2 cellular contexts compared by ENCODE assay signal in the genomic region with DNA sequence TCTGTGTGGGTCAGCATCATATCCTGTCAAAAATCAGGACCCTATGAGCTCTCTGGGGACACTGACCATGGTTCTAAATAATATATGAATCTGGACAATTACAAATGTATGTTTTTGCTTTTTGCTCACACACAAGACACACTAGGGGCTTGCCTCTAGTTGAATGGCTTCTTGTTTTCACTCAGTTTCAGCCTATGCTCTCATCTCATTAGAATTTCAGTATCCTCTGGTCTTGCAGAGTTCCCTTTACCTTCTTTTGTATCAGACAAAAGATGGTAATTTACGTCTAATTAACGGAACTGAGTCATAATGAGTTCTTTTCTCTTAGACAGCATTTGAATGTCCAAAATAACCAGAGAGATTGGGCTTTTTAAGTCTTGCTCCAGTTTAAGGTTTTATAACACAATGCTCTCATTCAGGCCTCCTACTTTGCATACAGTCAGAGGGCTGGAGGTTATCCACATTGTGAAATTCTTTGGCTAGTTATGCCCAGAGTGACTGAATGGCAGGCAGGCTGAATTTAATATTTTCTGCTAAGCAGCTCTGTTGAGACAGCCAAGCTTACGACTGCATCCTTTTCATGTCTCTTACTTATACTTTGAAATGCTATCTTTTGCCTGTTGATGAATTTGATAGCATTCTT.
TF ChIP-seq lines count a peak whose summit lies in the region.

No MANE protein-coding gene starts in this region.

TF ChIP-seq in A549, 52 proteins besides CTCF, POLR2A, EP300 and RAD21:
- TF ChIP-seq SMC3 (IDR thresholded peaks at IDR 0.05): no peak
- TF ChIP-seq, protein P1, sequence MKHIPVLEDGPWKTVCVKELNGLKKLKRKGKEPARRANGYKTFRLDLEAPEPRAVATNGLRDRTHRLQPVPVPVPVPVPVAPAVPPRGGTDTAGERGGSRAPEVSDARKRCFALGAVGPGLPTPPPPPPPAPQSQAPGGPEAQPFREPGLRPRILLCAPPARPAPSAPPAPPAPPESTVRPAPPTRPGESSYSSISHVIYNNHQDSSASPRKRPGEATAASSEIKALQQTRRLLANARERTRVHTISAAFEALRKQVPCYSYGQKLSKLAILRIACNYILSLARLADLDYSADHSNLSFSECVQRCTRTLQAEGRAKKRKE (CRISPR knock-in tag; IDR thresholded peaks at IDR 0.05; ENCODE audit: low read depth): no peak

TF ChIP-seq in H1, 55 proteins besides CTCF, POLR2A, EP300 and RAD21:
- TF ChIP-seq BCL11A (IDR thresholded peaks at IDR 0.05; ENCODE audit: low read depth in 2 of 2, low read length in 2 of 2): no peak
- no peak for TF ChIP-seq POU5F1 (IDR thresholded peaks at IDR 0.05; ENCODE audit: low read depth, low read length)
- TF ChIP-seq SIN3A (conservative IDR thresholded peaks at IDR 0.05 in 1 of 2, IDR thresholded peaks at IDR 0.05 in 1 of 2; ENCODE audit: low read depth in 1 of 2, low read length in 2 of 2): no peak
- TF ChIP-seq GTF2F1 (IDR thresholded peaks at IDR 0.05; ENCODE audit: borderline replicate concordance, low read depth, low read length): no peak
- no peak for TF ChIP-seq KDM5A (IDR thresholded peaks at IDR 0.05; ENCODE audit: low read length)
- no peak for TF ChIP-seq SP1 (IDR thresholded peaks at IDR 0.05; ENCODE audit: low read depth, low read length)
- TF ChIP-seq JUN (IDR thresholded peaks at IDR 0.05; ENCODE audit: low read depth, low read length): no peak
- no peak for TF ChIP-seq RNF2 (IDR thresholded peaks at IDR 0.05; ENCODE audit: borderline replicate concordance, low read depth, low read length, missing control alignments, poor library complexity, severe bottlenecking)
- no peak for TF ChIP-seq GABPA (IDR thresholded peaks at IDR 0.05; ENCODE audit: borderline replicate concordance, insufficient read depth, low read length)
- no peak for TF ChIP-seq HDAC6 (IDR thresholded peaks at IDR 0.05; ENCODE audit: low read depth, low read length)
- no peak for TF ChIP-seq CBX8 (IDR thresholded peaks at IDR 0.05; ENCODE audit: borderline replicate concordance, low read depth, low read length)
- TF ChIP-seq RBBP5 (IDR thresholded peaks at IDR 0.05; ENCODE audit: borderline replicate concordance, low read depth, low read length): no peak
- TF ChIP-seq RFX5 (IDR thresholded peaks at IDR 0.05; ENCODE audit: borderline replicate concordance, low read depth, low read length): no peak
- TF ChIP-seq ASH2L (IDR thresholded peaks at IDR 0.05; ENCODE audit: low read length): no peak
- no peak for TF ChIP-seq MAFK (IDR thresholded peaks at IDR 0.05; ENCODE audit: low read depth, low read length)
- no peak for TF ChIP-seq YY1 (IDR thresholded peaks at IDR 0.05; ENCODE audit: low read depth, low read length)
- TF ChIP-seq, protein P2, sequence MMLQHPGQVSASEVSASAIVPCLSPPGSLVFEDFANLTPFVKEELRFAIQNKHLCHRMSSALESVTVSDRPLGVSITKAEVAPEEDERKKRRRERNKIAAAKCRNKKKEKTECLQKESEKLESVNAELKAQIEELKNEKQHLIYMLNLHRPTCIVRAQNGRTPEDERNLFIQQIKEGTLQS (IDR thresholded peaks at IDR 0.05; ENCODE audit: insufficient read depth, low read depth, low read length): no peak
- TF ChIP-seq TAF1 (IDR thresholded peaks at IDR 0.05; ENCODE audit: low read depth, low read length): no peak
- no peak for TF ChIP-seq CTBP2 (IDR thresholded peaks at IDR 0.05; ENCODE audit: borderline replicate concordance, insufficient read depth, insufficient read length, low read length)
